ENCODE assay signal across 14 cellular contexts in the genomic region with DNA sequence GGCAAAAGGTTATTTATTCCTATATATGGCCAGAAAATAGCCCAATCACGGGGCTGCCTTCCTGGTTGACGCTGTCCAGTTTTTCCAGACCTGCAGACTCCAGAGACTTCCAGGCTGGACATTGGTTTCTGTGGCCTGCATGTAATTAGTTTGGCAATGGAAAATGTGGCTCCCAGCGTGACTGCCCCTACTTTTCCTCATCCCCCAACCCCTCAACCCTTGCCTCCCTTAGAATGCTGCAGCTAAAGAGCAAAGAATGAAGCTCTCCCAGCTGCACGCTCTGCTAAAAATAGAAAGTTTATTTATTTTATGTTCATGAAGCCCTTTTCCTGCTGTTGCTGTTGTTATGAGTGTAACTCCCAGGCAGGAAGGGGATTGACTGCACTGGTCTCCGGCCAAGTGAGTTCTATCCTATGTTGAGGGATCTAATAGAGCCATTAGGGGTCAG. TPM values are rescaled to one million over a fixed set of nuclear protein-coding genes. Genes with fewer than 3 reads are reported as not detected.
DNase-seq lines count a peak whose midpoint lies in the region; TF ChIP-seq lines count a peak whose summit lies in the region.
"Had no signal": no experiment of that assay in that cellular context is flagged by ENCODE, and none has a peak within 500 bp of the region (broad histone marks: within the 10 kb centered on the region; RNA-seq: fewer than 3 reads in every experiment).

No MANE protein-coding gene starts in this region.

- POLR2A ChIA-PET in activated CD4-positive, alpha-beta memory T cell treated with anti-CD3 and anti-CD28 coated beads, Interleukin-2, amount 10 ng/mL, durations not matched to agents 7 days and 5 days (lab: Charles Lee) = interaction anchor here (0.6 to 4.1 kb wide), 5 partner anchors 8 to 33 kb away, joined by 3 to 27 read pairs (median 4); no protein-coding TSS in a partner anchor

- peaks cover 27% of the 10 kb centered on the region for H3K4me1 Mint-ChIP-seq in nephron
- peaks cover 12% of the 10 kb centered on the region for H3K4me1 Mint-ChIP-seq in activated naive CD4-positive, alpha-beta T cell treated with anti-CD3 and anti-CD28 coated beads for 36 hours (ENCODE audit: low read depth)
- H3K4me1 Mint-ChIP-seq in activated CD4-positive, alpha-beta memory T cell treated with anti-CD3 and anti-CD28 coated beads, Interleukin-2, amount 10 ng/mL, durations not matched to agents 7 days and 5 days = peaks cover 17% of the 10 kb centered on the region

- H3K36me3 Mint-ChIP-seq in nephron (ENCODE audit: low read depth) = no peaks in the 10 kb centered on the region
- no peaks in the 10 kb centered on the region for H3K36me3 Mint-ChIP-seq in activated naive CD4-positive, alpha-beta T cell treated with anti-CD3 and anti-CD28 coated beads for 36 hours (ENCODE audit: low read depth)
- no peaks in the 10 kb centered on the region for H3K36me3 Mint-ChIP-seq in activated CD4-positive, alpha-beta memory T cell treated with anti-CD3 and anti-CD28 coated beads, Interleukin-2, amount 10 ng/mL, durations not matched to agents 7 days and 5 days (ENCODE audit: low read depth)

- H3K27me3 Mint-ChIP-seq in nephron (ENCODE audit: low read depth) = peaks cover 12% of the 10 kb centered on the region
- H3K27me3 Mint-ChIP-seq in activated naive CD4-positive, alpha-beta T cell treated with anti-CD3 and anti-CD28 coated beads for 36 hours (ENCODE audit: low read depth) = no peaks in the 10 kb centered on the region
- peaks cover 8% of the 10 kb centered on the region for H3K27me3 Mint-ChIP-seq in activated CD4-positive, alpha-beta memory T cell treated with anti-CD3 and anti-CD28 coated beads, Interleukin-2, amount 10 ng/mL, durations not matched to agents 7 days and 5 days

- H3K9me3 ChIP-seq in uterus = no peaks in the 10 kb centered on the region
- H3K9me3 ChIP-seq: A549, SK-N-SH had no signal

- peak overlapping the region; percentile 68 to 80 for H3K27ac ChIP-seq in uterus
- H3K27ac ChIP-seq: A549 had no signal

- no peaks in the 10 kb centered on the region for H3K9me3 Mint-ChIP-seq in nephron
- no peaks in the 10 kb centered on the region for H3K9me3 Mint-ChIP-seq in activated naive CD4-positive, alpha-beta T cell treated with anti-CD3 and anti-CD28 coated beads for 36 hours
- no peaks in the 10 kb centered on the region for H3K9me3 Mint-ChIP-seq in activated CD4-positive, alpha-beta memory T cell treated with anti-CD3 and anti-CD28 coated beads, Interleukin-2, amount 10 ng/mL, durations not matched to agents 7 days and 5 days

- DNase-seq in NCI-H510A treated with DMSO at 0.1 percent for 48 hours (lab: John Stamatoyannopoulos, UW) = peak; percentile 66
- DNase-seq in NCI-H510A (lab: John Stamatoyannopoulos, UW) = no peak
- peak; percentile 8 for DNase-seq in fibroblast of pulmonary artery (ENCODE audit: low read depth)
- peak in 1 of 2 donors; percentile 26 for DNase-seq in uterus
- DNase-seq in activated naive CD4-positive, alpha-beta T cell treated with anti-CD3 and anti-CD28 coated beads for 36 hours = no peak
- no peak for DNase-seq in activated CD4-positive, alpha-beta memory T cell treated with anti-CD3 and anti-CD28 coated beads, Interleukin-2, amount 10 ng/mL, durations not matched to agents 7 days and 5 days
- DNase-seq in medulla oblongata (ENCODE audit: extremely low spot score) = no peak
- DNase-seq: DND-41, hypothalamus, NCI-H524 treated with DMSO at 0.1 percent for 48 hours, SK-N-SH had no signal

- peak overlapping the region in 2 of 3 experiments; percentile 25 to 44 for H3K4me3 Mint-ChIP-seq in nephron
- no peak overlapping the region for H3K4me3 Mint-ChIP-seq in activated naive CD4-positive, alpha-beta T cell treated with anti-CD3 and anti-CD28 coated beads for 36 hours
- H3K4me3 Mint-ChIP-seq in activated CD4-positive, alpha-beta memory T cell treated with anti-CD3 and anti-CD28 coated beads, Interleukin-2, amount 10 ng/mL, durations not matched to agents 7 days and 5 days = no peak overlapping the region

- no peaks in the 10 kb centered on the region for H3K36me3 ChIP-seq in uterus

- CTCF ChIA-PET in activated naive CD4-positive, alpha-beta T cell treated with anti-CD3 and anti-CD28 coated beads for 36 hours (lab: Charles Lee) = interaction anchor here (1.3 to 1.9 kb wide), 2 partner anchors 49 to 117 kb away, joined by 3 to 9 read pairs; no protein-coding TSS in a partner anchor
- CTCF ChIA-PET in activated CD4-positive, alpha-beta memory T cell treated with anti-CD3 and anti-CD28 coated beads, Interleukin-2, amount 10 ng/mL, durations not matched to agents 7 days and 5 days (lab: Charles Lee) = interaction anchor here (1.3 to 1.4 kb wide), 2 partner anchors 10 to 47 kb away, joined by 3 read pairs; no protein-coding TSS in a partner anchor

- peak overlapping the region; percentile 83 to 93 (median 89) for H3K27ac Mint-ChIP-seq in nephron
- H3K27ac Mint-ChIP-seq in activated naive CD4-positive, alpha-beta T cell treated with anti-CD3 and anti-CD28 coated beads for 36 hours = no peak overlapping the region
- H3K27ac Mint-ChIP-seq in activated CD4-positive, alpha-beta memory T cell treated with anti-CD3 and anti-CD28 coated beads, Interleukin-2, amount 10 ng/mL, durations not matched to agents 7 days and 5 days = no peak overlapping the region

- no peaks in the 10 kb centered on the region for H3K4me1 ChIP-seq in uterus
- H3K4me1 ChIP-seq: A549 had no signal

- H3K4me3 ChIP-seq in fibroblast of pulmonary artery (replicated peaks; ENCODE audit: low read depth, low read length) (no peak overlapping the region), uterus (no peak overlapping the region)
- H3K4me3 ChIP-seq: A549 had no signal

- intact Hi-C loops in uterus (cut with DNase I; ENCODE audit: low total_unique reads) = no loop called here
- intact Hi-C loops in activated naive CD4-positive, alpha-beta T cell treated with anti-CD3 and anti-CD28 coated beads for 36 hours (cut with micrococcal nuclease) = no loop called here

- no peaks in the 10 kb centered on the region for H3K27me3 ChIP-seq in uterus

- TF ChIP-seq CTCF in fibroblast of pulmonary artery (IDR thresholded peaks at IDR 0.05; ENCODE audit: low read length, missing control alignments) (no peak), nephron (IDR thresholded peaks at IDR 0.05; ENCODE audit: unreplicated experiment in 3 of 3) (no peak), uterus (IDR thresholded peaks at IDR 0.05) (no peak)

- no peak for TF ChIP-seq POLR2A in uterus (IDR thresholded peaks at IDR 0.05)

RNA-seq across cellular contexts. Expression of a gene that starts 8.5 kb away (rescaled TPM):
- total RNA-seq in uterus = 10 to 100 TPM; 12.3 to 22.1 (median 16.3) TPM
- total RNA-seq in activated naive CD4-positive, alpha-beta T cell treated with anti-CD3 and anti-CD28 coated beads for 36 hours = 10 to 100 TPM; 19.5 to 21.4 TPM
- total RNA-seq in activated CD4-positive, alpha-beta memory T cell treated with anti-CD3 and anti-CD28 coated beads, Interleukin-2, amount 10 ng/mL, durations not matched to agents 7 days and 5 days = 10 to 100 TPM; 79.4 to 80.2 TPM
- total RNA-seq: myocyte had no signal

Comparison
In these comparisons a context has a peak if more than half of its experiments do, and no peak if none do; other contexts are left out.
1. DNase-seq: peak in NCI-H510A treated with DMSO at 0.1 percent for 48 hours (single experiment) and fibroblast of pulmonary artery (single experiment); none in NCI-H510A (single experiment), activated naive CD4-positive, alpha-beta T cell treated with anti-CD3 and anti-CD28 coated beads for 36 hours (single experiment), activated CD4-positive, alpha-beta memory T cell treated with anti-CD3 and anti-CD28 coated beads, Interleukin-2, amount 10 ng/mL, durations not matched to agents 7 days and 5 days (single experiment) and medulla oblongata (single experiment).
2. H3K27ac Mint-ChIP-seq: peak in nephron (3 of 3); none in activated naive CD4-positive, alpha-beta T cell treated with anti-CD3 and anti-CD28 coated beads for 36 hours (single experiment) and activated CD4-positive, alpha-beta memory T cell treated with anti-CD3 and anti-CD28 coated beads, Interleukin-2, amount 10 ng/mL, durations not matched to agents 7 days and 5 days (single experiment).
3. H3K4me3 Mint-ChIP-seq: peak in nephron (2 of 3); none in activated naive CD4-positive, alpha-beta T cell treated with anti-CD3 and anti-CD28 coated beads for 36 hours (single experiment) and activated CD4-positive, alpha-beta memory T cell treated with anti-CD3 and anti-CD28 coated beads, Interleukin-2, amount 10 ng/mL, durations not matched to agents 7 days and 5 days (single experiment).